2 cellular contexts compared by ENCODE assay signal in genomic region chr7:12633589-12633988, GRCh38.
TF ChIP-seq lines count a peak whose summit lies in the region.

No MANE protein-coding gene starts in this region.

TF ChIP-seq in GM23338, 12 proteins besides CTCF, POLR2A, EP300 and RAD21:
- TF ChIP-seq, protein P1, sequence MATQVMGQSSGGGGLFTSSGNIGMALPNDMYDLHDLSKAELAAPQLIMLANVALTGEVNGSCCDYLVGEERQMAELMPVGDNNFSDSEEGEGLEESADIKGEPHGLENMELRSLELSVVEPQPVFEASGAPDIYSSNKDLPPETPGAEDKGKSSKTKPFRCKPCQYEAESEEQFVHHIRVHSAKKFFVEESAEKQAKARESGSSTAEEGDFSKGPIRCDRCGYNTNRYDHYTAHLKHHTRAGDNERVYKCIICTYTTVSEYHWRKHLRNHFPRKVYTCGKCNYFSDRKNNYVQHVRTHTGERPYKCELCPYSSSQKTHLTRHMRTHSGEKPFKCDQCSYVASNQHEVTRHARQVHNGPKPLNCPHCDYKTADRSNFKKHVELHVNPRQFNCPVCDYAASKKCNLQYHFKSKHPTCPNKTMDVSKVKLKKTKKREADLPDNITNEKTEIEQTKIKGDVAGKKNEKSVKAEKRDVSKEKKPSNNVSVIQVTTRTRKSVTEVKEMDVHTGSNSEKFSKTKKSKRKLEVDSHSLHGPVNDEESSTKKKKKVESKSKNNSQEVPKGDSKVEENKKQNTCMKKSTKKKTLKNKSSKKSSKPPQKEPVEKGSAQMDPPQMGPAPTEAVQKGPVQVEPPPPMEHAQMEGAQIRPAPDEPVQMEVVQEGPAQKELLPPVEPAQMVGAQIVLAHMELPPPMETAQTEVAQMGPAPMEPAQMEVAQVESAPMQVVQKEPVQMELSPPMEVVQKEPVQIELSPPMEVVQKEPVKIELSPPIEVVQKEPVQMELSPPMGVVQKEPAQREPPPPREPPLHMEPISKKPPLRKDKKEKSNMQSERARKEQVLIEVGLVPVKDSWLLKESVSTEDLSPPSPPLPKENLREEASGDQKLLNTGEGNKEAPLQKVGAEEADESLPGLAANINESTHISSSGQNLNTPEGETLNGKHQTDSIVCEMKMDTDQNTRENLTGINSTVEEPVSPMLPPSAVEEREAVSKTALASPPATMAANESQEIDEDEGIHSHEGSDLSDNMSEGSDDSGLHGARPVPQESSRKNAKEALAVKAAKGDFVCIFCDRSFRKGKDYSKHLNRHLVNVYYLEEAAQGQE (IDR thresholded peaks at IDR 0.05; ENCODE audit: unreplicated experiment): no peak

TF ChIP-seq in K562, 482 proteins besides CTCF, POLR2A, EP300 and RAD21 (continued from another document):
- TF ChIP-seq SETDB1 (IDR thresholded peaks at IDR 0.05; ENCODE audit: low read length): no peak
- no peak for TF ChIP-seq MAFF (IDR thresholded peaks at IDR 0.05; ENCODE audit: low read length)
- no peak for TF ChIP-seq ZNF217 (CRISPR knock-in tag; IDR thresholded peaks at IDR 0.05)
- TF ChIP-seq KLF10 (CRISPR knock-in tag; IDR thresholded peaks at IDR 0.05): no peak
- TF ChIP-seq NR2F6 (CRISPR knock-in tag; IDR thresholded peaks at IDR 0.05): no peak
- no peak for TF ChIP-seq ZNF121 (CRISPR knock-in tag; conservative IDR thresholded peaks at IDR 0.05)
- TF ChIP-seq HOXB6 (CRISPR knock-in tag; IDR thresholded peaks at IDR 0.05; ENCODE audit: borderline replicate concordance): no peak
